ENCODE assay signal across 8 cellular contexts in genomic region chr11:96242191-96242845, GRCh38.
DNase-seq lines count a peak whose midpoint lies in the region; ATAC-seq and TF ChIP-seq lines count a peak whose summit lies in the region.

No MANE protein-coding gene starts in this region.

- peak overlapping the region; percentile 55 to 79 (median 70) for H3K9ac ChIP-seq in BLaER1 treated with 17β-estradiol and CSF1 and Interleukin-3, amounts not matched to agents 10 nM and 100 nM
- H3K9ac ChIP-seq in colonic mucosa (ENCODE audit: low read depth in 2 of 2, low read length in 2 of 2), result peak overlapping the region in 1 of 2 donors; percentile 73

- ATAC-seq in GM18909 (IDR thresholded peaks at IDR 0.05; ENCODE audit: poor library complexity, unreplicated experiment), result no peak

- H3K4me3 Mint-ChIP-seq in neural crest cell, result peak overlapping the region; percentile 35

- no peak for TF ChIP-seq POLR2A in erythroblast (IDR thresholded peaks at IDR 0.05; ENCODE audit: low read length)

- intact Hi-C loops in colonic mucosa (cut with DNase I), result no loop called here

- H3K9me3 Mint-ChIP-seq in neural crest cell, result peaks cover 2% of the 10 kb centered on the region

- 0 out of 22 replicates have a peak, but pooled peaks cover 0 to 6% (median 0%) of the 10 kb centered on the region in 11 experiments for H3K36me3 ChIP-seq in BLaER1 treated with 17β-estradiol and CSF1 and Interleukin-3, amounts not matched to agents 10 nM and 100 nM
- no peaks in the 10 kb centered on the region for H3K36me3 ChIP-seq in colonic mucosa

- H3K27ac ChIP-seq in BLaER1 treated with 17β-estradiol and CSF1 and Interleukin-3, amounts not matched to agents 10 nM and 100 nM, result peak overlapping the region; percentile 43 to 89 (median 73); a peak in 21 of 22 replicates
- peak overlapping the region; percentile 90 for H3K27ac ChIP-seq in colonic mucosa

- H3K27ac Mint-ChIP-seq in neural crest cell (ENCODE audit: unreplicated experiment), result peak overlapping the region; percentile 94

- DNase-seq in MV-4-11 (lab: John Stamatoyannopoulos, UW) (peak; percentile 67), colonic mucosa (no peak), neural crest cell (ENCODE audit: low read depth, low spot score) (no peak), erythroblast (lab: John Stamatoyannopoulos, UW) (no peak), D341Med (ENCODE audit: low spot score) (no peak)
- no peak for DNase-seq in stimulated activated CD4-positive, alpha-beta T cell treated with anti-CD3 and anti-CD28 coated beads, Interleukin-4, amount 100 ng/mL, for 24 hours

- H3K4me2 ChIP-seq in BLaER1 treated with 17β-estradiol and CSF1 and Interleukin-3, amounts not matched to agents 10 nM and 100 nM, result peak overlapping the region; percentile 72 to 93 (median 79)

- H3K27me3 ChIP-seq in BLaER1 treated with 17β-estradiol and CSF1 and Interleukin-3, amounts not matched to agents 10 nM and 100 nM, result no peaks in the 10 kb centered on the region
- no peaks in the 10 kb centered on the region for H3K27me3 ChIP-seq in colonic mucosa

- no peaks in the 10 kb centered on the region for H3K27me3 Mint-ChIP-seq in neural crest cell (ENCODE audit: low read depth)

- H3K4me1 Mint-ChIP-seq in neural crest cell, result peaks cover 51% of the 10 kb centered on the region

- peaks cover 2% of the 10 kb centered on the region for H3K36me3 Mint-ChIP-seq in neural crest cell (ENCODE audit: low read depth)

- no peak for TF ChIP-seq CTCF in colonic mucosa (IDR thresholded peaks at IDR 0.05)
- no peak for TF ChIP-seq CTCF in neural crest cell (conservative IDR thresholded peaks at IDR 0.05)

- peaks cover 34 to 92% (median 47%) of the 10 kb centered on the region in 10 experiments for H3K4me1 ChIP-seq in BLaER1 treated with 17β-estradiol and CSF1 and Interleukin-3, amounts not matched to agents 10 nM and 100 nM
- H3K4me1 ChIP-seq in colonic mucosa, result peaks cover 15% of the 10 kb centered on the region

- H3K4me3 ChIP-seq in BLaER1 treated with 17β-estradiol and CSF1 and Interleukin-3, amounts not matched to agents 10 nM and 100 nM, result peak overlapping the region in 9 of 10 experiments; percentile 37 to 65 (median 47); a peak in 12 of 20 replicates
- H3K4me3 ChIP-seq in colonic mucosa, result peak overlapping the region; percentile 24

- H3K9me3 ChIP-seq in BLaER1 treated with 17β-estradiol and CSF1 and Interleukin-3, amounts not matched to agents 10 nM and 100 nM (replicated peaks in 1 of 11), result no peaks in the 10 kb centered on the region
- no peaks in the 10 kb centered on the region for H3K9me3 ChIP-seq in colonic mucosa

- H4K20me1 ChIP-seq in BLaER1 treated with 17β-estradiol and CSF1 and Interleukin-3, amounts not matched to agents 10 nM and 100 nM, result 0 out of 22 replicates have a peak, but pooled peaks cover 0 to 6% (median 0%) of the 10 kb centered on the region in 11 experiments
